ENCODE assay signal across 8 cellular contexts in the genomic region with DNA sequence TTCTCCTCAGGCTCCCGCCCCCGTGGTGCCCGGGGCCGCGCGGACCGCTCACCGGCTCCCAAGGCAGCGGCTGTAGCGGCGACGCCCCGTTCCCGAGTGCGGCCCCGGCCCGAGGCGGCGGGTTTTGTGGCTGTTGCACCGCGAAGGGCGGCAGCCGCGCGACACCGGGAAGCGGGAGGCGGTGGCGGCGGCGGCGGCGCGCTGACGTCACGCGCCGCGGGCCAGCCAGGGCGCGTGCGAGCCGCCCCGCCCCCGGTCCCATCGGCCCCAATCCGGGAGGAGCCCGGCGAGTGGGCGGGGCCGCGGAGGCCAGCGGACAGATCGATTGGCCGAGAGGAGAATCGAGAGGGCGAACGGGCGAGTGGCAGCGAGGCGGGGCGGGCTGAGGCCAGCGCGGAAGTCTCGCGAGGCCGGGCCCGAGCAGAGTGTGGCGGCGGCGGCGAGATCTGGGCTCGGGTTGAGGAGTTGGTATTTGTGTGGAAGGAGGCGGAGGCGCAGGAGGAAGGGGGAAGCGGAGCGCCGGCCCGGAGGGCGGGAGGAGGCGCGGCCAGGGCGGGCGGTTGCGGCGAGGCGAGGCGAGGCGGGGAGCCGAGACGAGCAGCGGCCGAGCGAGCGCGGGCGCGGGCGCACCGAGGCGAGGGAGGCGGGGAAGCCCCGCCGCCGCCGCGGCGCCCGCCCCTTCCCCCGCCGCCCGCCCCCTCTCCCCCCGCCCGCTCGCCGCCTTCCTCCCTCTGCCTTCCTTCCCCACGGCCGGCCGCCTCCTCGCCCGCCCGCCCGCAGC. TPM values are rescaled to one million over a fixed set of nuclear protein-coding genes. Genes with fewer than 3 reads are reported as not detected.
A peak's percentile ranks its signal among the peaks of the same experiment; 100 is the strongest.
DNase-seq lines count a peak whose midpoint lies in the region; TF ChIP-seq lines count a peak whose summit lies in the region.

A gene (plus strand): TSS at position 726 of the 781 bp plus-strand sequence. CDS start 101 bp downstream, outside the sequence.

- H3K9me3 ChIP-seq in neutrophil: no peaks in the 10 kb centered on the region

- no peaks in the 10 kb centered on the region; the same call in 1 of the 2 replicates for H3K27me3 Mint-ChIP-seq in HFFc6 (ENCODE audit: insufficient read depth)

- peaks cover 43 to 51% of the 10 kb centered on the region in 2 experiments for H3K4me1 ChIP-seq in neutrophil (ENCODE audit: control insufficient read depth in 1 of 2, insufficient read depth in 1 of 2, low read depth in 1 of 2, low read length in 1 of 2)

- no peaks in the 10 kb centered on the region for H3K27me3 ChIP-seq in neutrophil

- H3K4me1 Mint-ChIP-seq in HFFc6 (ENCODE audit: low read depth): peaks cover 38% of the 10 kb centered on the region

- TF ChIP-seq CTCF in HFFc6 (IDR thresholded peaks at IDR 0.05): no peak
- TF ChIP-seq CTCF in neutrophil (IDR thresholded peaks at IDR 0.05): peak; percentile 54
- no peak for TF ChIP-seq CTCF in subcutaneous adipose tissue (IDR thresholded peaks at IDR 0.05; ENCODE audit: low read depth)

- no peaks in the 10 kb centered on the region for H3K9me3 Mint-ChIP-seq in HFFc6

- peaks cover 37% of the 10 kb centered on the region for H3K36me3 Mint-ChIP-seq in HFFc6 (ENCODE audit: low read depth)

- in situ Hi-C loops in SK-MEL-5 (cut with HindIII; ENCODE audit: low pct_unique_long_range_greater_than_20kb, low sequenced_read_pairs): no loop called here

- H3K27ac ChIP-seq in neutrophil: peak within 1 kb of the TSS; percentile 99

- DNase-seq in GM04504 (ENCODE audit: low read depth): peak; percentile 96
- DNase-seq in HFFc6: peak; percentile 99
- peak; percentile 97 for DNase-seq in NAMALWA (ENCODE audit: low spot score)
- DNase-seq in SK-MEL-5 (ENCODE audit: low read depth, low spot score): peak; percentile 98
- peak; percentile 99 for DNase-seq in activated naive CD4-positive, alpha-beta T cell treated with Interleukin-2 at 50 U/mL for 16 hours
- DNase-seq in foreskin melanocyte: peak; percentile 94

- H3K4me3 ChIP-seq in neutrophil (ENCODE audit: low read depth in 1 of 2, low read length in 1 of 2): peak within 1 kb of the TSS; percentile 97 to 98

- H3K36me3 ChIP-seq in neutrophil: peaks cover 4% of the 10 kb centered on the region

- peak within 1 kb of the TSS; percentile 91 for H3K27ac Mint-ChIP-seq in HFFc6

- H3K4me3 Mint-ChIP-seq in HFFc6: peak within 1 kb of the TSS; percentile 94

RNA-seq across cellular contexts. Expression of the gene that starts here (rescaled TPM):
- 10 to 100 TPM; 57.0 to 70.8 (median 68.1) TPM for total RNA-seq in HFFc6 (2021; fragmentation: NEBNext Ultra II Directional; extraction: Animal tissue kit (Norgen Biotek cat#: 25700))
- total RNA-seq in SK-MEL-5 (2014; rRNA removed; shearing (Covaris generic)): 56.5 and 60.4 TPM in 2 replicates
- 41.0 and 42.6 TPM in 2 replicates for polyA plus RNA-seq in SK-MEL-5 (2015; cell fraction: cytosol; rRNA removed)
- 52.3 and 55.1 TPM in 2 replicates for polyA plus RNA-seq in SK-MEL-5 (2015; cell fraction: nucleus; rRNA removed)
- total RNA-seq in subcutaneous adipose tissue: 10 to 100 TPM; 43.7 to 51.8 (median 48.5) TPM

Comparison
In these comparisons a context has a peak if more than half of its experiments do, and no peak if none do; other contexts are left out.
1. Peak in every context shown above with its lines: DNase-seq, H3K4me3 ChIP-seq and H3K27ac ChIP-seq.